ENCODE assay signal across 9 cellular contexts in genomic region chr17:64496348-64496785, GRCh38. TPM values are rescaled to one million over a fixed set of nuclear protein-coding genes. Genes with fewer than 3 reads are reported as not detected.
A peak's percentile ranks its signal among the peaks of the same experiment; 100 is the strongest.
DNase-seq lines count a peak whose midpoint lies in the region; ATAC-seq and TF ChIP-seq lines count a peak whose summit lies in the region.
"Had no signal": no experiment of that assay in that cellular context is flagged by ENCODE, and none has a peak within 500 bp of the region (broad histone marks: within the 10 kb centered on the region; RNA-seq: fewer than 3 reads in every experiment).

No MANE protein-coding gene starts in this region.

- peak overlapping the region in 57 of 59 donors; percentile 48 to 91 (median 83) for H3K27ac ChIP-seq in dorsolateral prefrontal cortex

- peak overlapping the region; percentile 83 for H3K4me3 ChIP-seq in LNCaP clone FGC (ENCODE audit: low read depth, low read length)
- peak overlapping the region; percentile 63 to 94 (median 82) for H3K4me3 ChIP-seq in dorsolateral prefrontal cortex

- H3K9me3 Mint-ChIP-seq in natural killer cell treated with Interleukin-12 subunit alpha and Interleukin-12 subunit beta and Interleukin-15 and Interleukin-18, amount 100 ng/mL, for 72 hours: no peaks in the 10 kb centered on the region

- no peak for ATAC-seq in natural killer cell treated with Interleukin-12 subunit alpha and Interleukin-12 subunit beta and Interleukin-15 and Interleukin-18, amount 100 ng/mL, for 72 hours
- no peak for ATAC-seq in HG03108 (IDR thresholded peaks at IDR 0.05; ENCODE audit: unreplicated experiment)
- ATAC-seq in HG02642 (IDR thresholded peaks at IDR 0.05; ENCODE audit: poor library complexity, unreplicated experiment): no peak

- H3K27me3 ChIP-seq in dorsolateral prefrontal cortex: no peaks in the 10 kb centered on the region

- intact Hi-C loops in dorsolateral prefrontal cortex (cut with DNase I): no loop called here

- peak; percentile 14 for DNase-seq in EL
- no peak for DNase-seq in LNCaP clone FGC (ENCODE audit: low read depth)
- DNase-seq in dorsolateral prefrontal cortex: no peak
- no peak for DNase-seq in natural killer cell treated with Interleukin-12 subunit alpha and Interleukin-12 subunit beta and Interleukin-15 and Interleukin-18, amount 100 ng/mL, for 72 hours (ENCODE audit: low spot score)
- no peak for DNase-seq in NCI-H2196 treated with DMSO at 0.1 percent for 48 hours (lab: John Stamatoyannopoulos, UW; ENCODE audit: unreplicated experiment)
- DNase-seq in inferior parietal cortex (ENCODE audit: extremely low spot score): no peak

- peaks cover 60 to 71% of the 10 kb centered on the region in 2 donors for H3K4me1 Mint-ChIP-seq in natural killer cell treated with Interleukin-12 subunit alpha and Interleukin-12 subunit beta and Interleukin-15 and Interleukin-18, amount 100 ng/mL, for 72 hours (ENCODE audit: low read depth in 2 of 2)

- peaks cover 34% of the 10 kb centered on the region for H3K36me3 Mint-ChIP-seq in natural killer cell treated with Interleukin-12 subunit alpha and Interleukin-12 subunit beta and Interleukin-15 and Interleukin-18, amount 100 ng/mL, for 72 hours

- H3K27ac Mint-ChIP-seq in natural killer cell treated with Interleukin-12 subunit alpha and Interleukin-12 subunit beta and Interleukin-15 and Interleukin-18, amount 100 ng/mL, for 72 hours: peak overlapping the region; percentile 99

- H3K4me3 Mint-ChIP-seq in natural killer cell treated with Interleukin-12 subunit alpha and Interleukin-12 subunit beta and Interleukin-15 and Interleukin-18, amount 100 ng/mL, for 72 hours: peak overlapping the region; percentile 98

- no peaks in the 10 kb centered on the region for H3K27me3 Mint-ChIP-seq in natural killer cell treated with Interleukin-12 subunit alpha and Interleukin-12 subunit beta and Interleukin-15 and Interleukin-18, amount 100 ng/mL, for 72 hours

- no peak for TF ChIP-seq CTCF in LNCaP clone FGC (IDR thresholded peaks at IDR 0.05; ENCODE audit: control insufficient read depth, extremely low read depth, insufficient read depth)
- no peak for TF ChIP-seq CTCF in dorsolateral prefrontal cortex (IDR thresholded peaks at IDR 0.05 in 54 of 56, conservative IDR thresholded peaks at IDR 0.05 in 2 of 56; ENCODE audit: low read depth in 1 of 56, partially characterized antibody in 56 of 56)

RNA-seq across cellular contexts. Expression of gene POLG2, which starts 0.5 kb away (rescaled TPM):
- 10 to 100 TPM in 105 of 120 experiments, 1 to 10 TPM in 15; 5.9 to 25.5 (median 12.7) TPM for total RNA-seq in dorsolateral prefrontal cortex
- 10 to 100 TPM; 32.6 to 61.1 TPM for total RNA-seq in natural killer cell treated with Interleukin-12 subunit alpha and Interleukin-12 subunit beta and Interleukin-15 and Interleukin-18, amount 100 ng/mL, for 72 hours

RNA-seq across cellular contexts. Expression of gene DDX5, which starts 9.7 kb away (rescaled TPM):
- 100 to 1,000 TPM; 557 to 873 (median 694) TPM for total RNA-seq in dorsolateral prefrontal cortex
- 1,000 to 10,000 TPM in 1 of 2 donors, 100 to 1,000 TPM in 1; 987 to 1,102 TPM for total RNA-seq in natural killer cell treated with Interleukin-12 subunit alpha and Interleukin-12 subunit beta and Interleukin-15 and Interleukin-18, amount 100 ng/mL, for 72 hours

RNA-seq across cellular contexts. Expression of gene CEP95, which starts 10.4 kb away (rescaled TPM):
- 10 to 100 TPM; 38.9 to 94.4 (median 62.9) TPM for total RNA-seq in dorsolateral prefrontal cortex
- 10 to 100 TPM; 47.7 to 74.3 TPM for total RNA-seq in natural killer cell treated with Interleukin-12 subunit alpha and Interleukin-12 subunit beta and Interleukin-15 and Interleukin-18, amount 100 ng/mL, for 72 hours

RNA-seq across cellular contexts. Expression of gene MILR1, which starts 47.5 kb away (rescaled TPM):
- total RNA-seq in dorsolateral prefrontal cortex: 10 to 100 TPM in 9 of 120 experiments, 1 to 10 TPM in 111; 1.1 to 16.6 (median 4.9) TPM
- total RNA-seq in natural killer cell treated with Interleukin-12 subunit alpha and Interleukin-12 subunit beta and Interleukin-15 and Interleukin-18, amount 100 ng/mL, for 72 hours: 1 to 10 TPM; 5.0 to 6.9 TPM
- total RNA-seq: SK-MEL-5 had no signal
